In the genomic region with DNA sequence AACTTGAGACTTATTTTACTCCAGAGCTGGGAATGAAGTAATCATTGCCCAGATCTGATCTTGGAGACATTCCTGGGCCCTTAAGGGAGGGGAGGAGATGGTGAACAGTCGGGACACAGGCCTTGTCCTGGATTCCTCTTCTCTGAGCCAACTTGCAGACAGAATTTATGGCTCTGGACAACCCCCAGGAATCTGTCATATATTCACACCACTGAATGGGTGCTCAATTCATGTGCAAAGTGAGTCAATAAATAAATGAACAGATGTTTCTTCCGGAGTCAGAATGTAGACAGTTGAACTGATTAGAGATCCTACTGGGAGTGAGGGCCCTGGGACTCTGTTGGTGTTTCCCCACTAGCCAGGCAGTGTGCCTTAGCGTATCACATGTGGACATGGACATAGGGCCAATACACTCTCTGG, we compare ENCODE assay signal across 11 cellular contexts. TPM values are rescaled to one million over a fixed set of nuclear protein-coding genes. Genes with fewer than 3 reads are reported as not detected.
DNase-seq lines count a peak whose midpoint lies in the region; ATAC-seq and TF ChIP-seq lines count a peak whose summit lies in the region.
"Had no signal": no experiment of that assay in that cellular context is flagged by ENCODE, and none has a peak within 500 bp of the region (broad histone marks: within the 10 kb centered on the region; RNA-seq: fewer than 3 reads in every experiment).

No MANE protein-coding gene starts in this region.

- H3K27me3 Mint-ChIP-seq in MCF 10A (ENCODE audit: insufficient read depth, unreplicated experiment) = no peaks in the 10 kb centered on the region
- H3K27me3 Mint-ChIP-seq: CD4-positive, CD25-positive, alpha-beta regulatory T cell had no signal

- peaks cover 29% of the 10 kb centered on the region for H3K4me1 ChIP-seq in mucosa of stomach (ENCODE audit: control insufficient read depth, insufficient read depth, low read length)
- peaks cover 10% of the 10 kb centered on the region for H3K4me1 ChIP-seq in right cardiac atrium (ENCODE audit: control insufficient read depth, insufficient read depth, low read length)

- H3K27ac Mint-ChIP-seq in MCF 10A (ENCODE audit: low read depth, unreplicated experiment) = peak overlapping the region; percentile 98
- H3K27ac Mint-ChIP-seq: activated B cell treated with CpG ODN at 0.5 μM for 24 hours; CD4-positive, CD25-positive, alpha-beta regulatory T cell had no signal

- intact Hi-C loops in MCF 10A (cut with micrococcal nuclease) (loop anchor here (5.0 kb wide), 1 partner anchor 35 kb away; no protein-coding TSS in a partner anchor), right cardiac atrium (cut with DNase I) (no loop called here)

- H3K27me3 ChIP-seq in AG04450 (ENCODE audit: control insufficient read depth, insufficient read depth, low read length) (no peaks in the 10 kb centered on the region), mucosa of stomach (ENCODE audit: control insufficient read depth, insufficient read depth, low read length) (no peaks in the 10 kb centered on the region), right cardiac atrium (ENCODE audit: control insufficient read depth, insufficient read depth) (no peaks in the 10 kb centered on the region)

- H3K4me3 Mint-ChIP-seq in MCF 10A (ENCODE audit: unreplicated experiment) = peak overlapping the region; percentile 96
- H3K4me3 Mint-ChIP-seq: activated B cell treated with CpG ODN at 0.5 μM for 24 hours had no signal

- no peaks in the 10 kb centered on the region for H3K36me3 ChIP-seq in mucosa of stomach (ENCODE audit: control insufficient read depth, insufficient read depth, low read length)

- H3K4me3 ChIP-seq in AG04450 (ENCODE audit: low read depth, low read length) (peak overlapping the region; percentile 83), LNCaP clone FGC (ENCODE audit: low read depth, low read length) (no peak overlapping the region), mucosa of stomach (ENCODE audit: low read length) (no peak overlapping the region), right cardiac atrium (ENCODE audit: low read length) (no peak overlapping the region)

- TF ChIP-seq CTCF in AG04450 (IDR thresholded peaks at IDR 0.05; ENCODE audit: low read depth, low read length) (no peak), LNCaP clone FGC (IDR thresholded peaks at IDR 0.05; ENCODE audit: control insufficient read depth, extremely low read depth, insufficient read depth) (no peak), MCF 10A (IDR thresholded peaks at IDR 0.05; ENCODE audit: unreplicated experiment) (no peak)

- no peaks in the 10 kb centered on the region; the same call in 1 of the 2 replicates for H3K9me3 ChIP-seq in AG04450 (ENCODE audit: control insufficient read depth, insufficient read depth, low read length)
- H3K9me3 ChIP-seq in mucosa of stomach (ENCODE audit: control insufficient read depth, low read length) = no peaks in the 10 kb centered on the region
- no peaks in the 10 kb centered on the region for H3K9me3 ChIP-seq in right cardiac atrium (ENCODE audit: control insufficient read depth, low read length)

- POLR2A ChIA-PET in AG04450 (lab: Yijun Ruan, JAX) (no interaction called here), MCF 10A (lab: Yijun Ruan, JAX) (interaction anchor here (0.6 to 5.1 kb wide), 11 partner anchors 28 to 926 kb away, joined by 3 to 61 read pairs (median 6); partner anchors contain the start of genes POGZ and SNX27)

- DNase-seq in AG04450 (ENCODE audit: low read depth, low spot score) (no peak), LNCaP clone FGC (ENCODE audit: low read depth) (peak; percentile 56), MCF 10A (ENCODE audit: unreplicated experiment) (peak; percentile 81), G401 (ENCODE audit: low spot score) (no peak), NCI-H1436 (lab: John Stamatoyannopoulos, UW) (no peak), right cardiac atrium (no peak)
- DNase-seq: activated B cell treated with CpG ODN at 0.5 μM for 24 hours; aorta; CD4-positive, CD25-positive, alpha-beta regulatory T cell had no signal

- peaks cover 70% of the 10 kb centered on the region for H3K4me1 Mint-ChIP-seq in MCF 10A (ENCODE audit: insufficient read depth, unreplicated experiment)

- BruUV-seq in MCF 10A (replicated peaks; lab: Mats Ljungman, UMichigan) = no TSS peak

- H3K36me3 Mint-ChIP-seq in MCF 10A (ENCODE audit: insufficient read depth, unreplicated experiment) = peaks cover 51% of the 10 kb centered on the region

- in situ Hi-C loops in G401 (cut with HindIII; ENCODE audit: low sequenced_read_pairs) = no loop called here

- peak overlapping the region; percentile 61 for H3K27ac ChIP-seq in AG04450 (ENCODE audit: low read depth, low read length)
- H3K27ac ChIP-seq in right cardiac atrium (ENCODE audit: low read length) = no peak overlapping the region

- H3K9me3 Mint-ChIP-seq in MCF 10A (ENCODE audit: unreplicated experiment) = no peaks in the 10 kb centered on the region
- H3K9me3 Mint-ChIP-seq: activated B cell treated with CpG ODN at 0.5 μM for 24 hours had no signal

- 72% methylated on average over 3 of the region's 3 CpGs for WGBS in right cardiac atrium

- ATAC-seq in right cardiac atrium (no peak), HG02884 (IDR thresholded peaks at IDR 0.05; ENCODE audit: unreplicated experiment) (no peak)

- CTCF ChIA-PET in AG04450 (lab: Charles Lee) = no interaction called here
- CTCF ChIA-PET in MCF 10A (lab: Yijun Ruan, JAX) = interaction anchor here (0.6 to 1.6 kb wide), 5 partner anchors 14 to 183 kb away, joined by 3 to 5 read pairs (median 3); no protein-coding TSS in a partner anchor

- H3K9ac ChIP-seq in mucosa of stomach (ENCODE audit: low read length) = peak overlapping the region; percentile 3

RNA-seq across cellular contexts. Expression of gene TUFT1, which starts 2.6 kb away (rescaled TPM):
- polyA plus RNA-seq in AG04450 (2011; rRNA removed) (21.9 and 23.9 TPM in 2 replicates), right cardiac atrium (3.5 TPM)
- 18.3 and 22.3 TPM in 2 replicates for polyA minus RNA-seq in AG04450 (2011; rRNA and poly(A)+ RNA removed)
- total RNA-seq in MCF 10A (2022) (90.6 and 162 TPM in 2 replicates), right cardiac atrium (1 to 10 TPM; 3.5 to 5.4 (median 4.5) TPM)
- total RNA-seq in G401 (2014; rRNA removed; shearing (Covaris generic)) = 3.5 and 8.2 TPM in 2 replicates

RNA-seq across cellular contexts. Expression of gene CGN, which starts 31.5 kb away (rescaled TPM):
- 0.26 and 0.31 TPM in 2 replicates for polyA plus RNA-seq in AG04450 (2011; rRNA removed)
- 0.43 and 0.83 TPM in 2 replicates for polyA minus RNA-seq in AG04450 (2011; rRNA and poly(A)+ RNA removed)
- 0.32 and 0.33 TPM in 2 replicates for total RNA-seq in MCF 10A (2022)
- total RNA-seq in G401 (2014; rRNA removed; shearing (Covaris generic)) = 11.4 and 18.6 TPM in 2 replicates
- under 1 TPM; 0.32 to 0.77 (median 0.62) TPM for total RNA-seq in right cardiac atrium
- 0.18 TPM for polyA plus RNA-seq in right cardiac atrium

Comparison
In these comparisons a context has a peak if more than half of its experiments do, and no peak if none do; other contexts are left out.
1. DNase-seq: peak in LNCaP clone FGC (single experiment) and MCF 10A (single experiment); none in AG04450 (single experiment), G401 (single experiment), NCI-H1436 (single experiment) and right cardiac atrium (0 of 3).